In genomic region chr7:25726180-25726579, GRCh38 we compare ENCODE assay signal across 17 cellular contexts.
DNase-seq lines count a peak whose midpoint lies in the region; ATAC-seq and TF ChIP-seq lines count a peak whose summit lies in the region.
"Had no signal": no experiment of that assay in that cellular context is flagged by ENCODE, and none has a peak within 500 bp of the region (broad histone marks: within the 10 kb centered on the region; RNA-seq: fewer than 3 reads in every experiment).

No MANE protein-coding gene starts in this region.

- H3K27me3 Mint-ChIP-seq in type B pancreatic cell: peaks cover 27% of the 10 kb centered on the region

- no peak for TF ChIP-seq CTCF in type B pancreatic cell (conservative IDR thresholded peaks at IDR 0.05)

- H3K9me3 Mint-ChIP-seq in type B pancreatic cell: peaks cover 4% of the 10 kb centered on the region
- H3K9me3 Mint-ChIP-seq: activated naive CD8-positive, alpha-beta T cell treated with anti-CD3 and anti-CD28 coated beads, Interleukin-2, amount 10 ng/mL, durations not matched to agents 7 days and 5 days; natural killer cell treated with Interleukin-12 subunit alpha and Interleukin-12 subunit beta and Interleukin-15 and Interleukin-18, amount 100 ng/mL, for 72 hours had no signal

- H3K36me3 Mint-ChIP-seq in type B pancreatic cell: no peaks in the 10 kb centered on the region
- H3K36me3 Mint-ChIP-seq: activated naive CD8-positive, alpha-beta T cell treated with anti-CD3 and anti-CD28 coated beads, Interleukin-2, amount 10 ng/mL, durations not matched to agents 7 days and 5 days; natural killer cell treated with Interleukin-12 subunit alpha and Interleukin-12 subunit beta and Interleukin-15 and Interleukin-18, amount 100 ng/mL, for 72 hours had no signal

- ATAC-seq in GM18498 (IDR thresholded peaks at IDR 0.05; ENCODE audit: unreplicated experiment): no peak
- ATAC-seq: activated CD4-positive, CD25-positive, alpha-beta regulatory T cell treated with anti-CD3 and anti-CD28 coated beads, Interleukin-2, amount 50 U/mL, for 24 hours; left lobe of liver; natural killer cell treated with Interleukin-12 subunit alpha and Interleukin-12 subunit beta and Interleukin-15 and Interleukin-18, amount 100 ng/mL, for 72 hours had no signal

- peak overlapping the region; percentile 56 for H3K4me3 Mint-ChIP-seq in type B pancreatic cell
- H3K4me3 Mint-ChIP-seq: activated naive CD8-positive, alpha-beta T cell treated with anti-CD3 and anti-CD28 coated beads, Interleukin-2, amount 10 ng/mL, durations not matched to agents 7 days and 5 days; natural killer cell treated with Interleukin-12 subunit alpha and Interleukin-12 subunit beta and Interleukin-15 and Interleukin-18, amount 100 ng/mL, for 72 hours had no signal

- DNase-seq in NCI-H82 (lab: John Stamatoyannopoulos, UW) (peak; percentile 24), NCI-H82 treated with DMSO at 0.1 percent for 48 hours (lab: John Stamatoyannopoulos, UW; ENCODE audit: unreplicated experiment) (no peak), NCI-H69 (lab: John Stamatoyannopoulos, UW) (peak; percentile 92), iPS-NIHi7 (ENCODE audit: extremely low spot score) (peak; percentile 62), type B pancreatic cell (ENCODE audit: extremely low spot score, unreplicated experiment) (no peak), CD1c-positive myeloid dendritic cell (ENCODE audit: extremely low spot score) (no peak), activated gamma-delta T cell (lab: John Stamatoyannopoulos, UW) (no peak)
- DNase-seq: activated naive CD8-positive, alpha-beta T cell treated with anti-CD3 and anti-CD28 coated beads, Interleukin-2, amount 10 ng/mL, durations not matched to agents 7 days and 5 days; cerebellar nuclear complex; GM23248; Kasumi-1; NCI-H2029; PC-9 had no signal

- peak overlapping the region; percentile 4 for H3K27ac Mint-ChIP-seq in type B pancreatic cell
- H3K27ac Mint-ChIP-seq: activated naive CD8-positive, alpha-beta T cell treated with anti-CD3 and anti-CD28 coated beads, Interleukin-2, amount 10 ng/mL, durations not matched to agents 7 days and 5 days; natural killer cell treated with Interleukin-12 subunit alpha and Interleukin-12 subunit beta and Interleukin-15 and Interleukin-18, amount 100 ng/mL, for 72 hours had no signal

- H3K4me1 Mint-ChIP-seq in type B pancreatic cell (ENCODE audit: unreplicated experiment): peaks cover 22% of the 10 kb centered on the region
- H3K4me1 Mint-ChIP-seq: activated naive CD8-positive, alpha-beta T cell treated with anti-CD3 and anti-CD28 coated beads, Interleukin-2, amount 10 ng/mL, durations not matched to agents 7 days and 5 days had no signal

Comparison
In these comparisons a context has a peak if more than half of its experiments do, and no peak if none do; other contexts are left out.
1. DNase-seq: peak in NCI-H82 (single experiment), NCI-H69 (single experiment) and iPS-NIHi7 (single experiment); none in NCI-H82 treated with DMSO at 0.1 percent for 48 hours (single experiment), type B pancreatic cell (single experiment), CD1c-positive myeloid dendritic cell (single experiment) and activated gamma-delta T cell (single experiment).